ENCODE assay signal across 24 cellular contexts in the genomic region with DNA sequence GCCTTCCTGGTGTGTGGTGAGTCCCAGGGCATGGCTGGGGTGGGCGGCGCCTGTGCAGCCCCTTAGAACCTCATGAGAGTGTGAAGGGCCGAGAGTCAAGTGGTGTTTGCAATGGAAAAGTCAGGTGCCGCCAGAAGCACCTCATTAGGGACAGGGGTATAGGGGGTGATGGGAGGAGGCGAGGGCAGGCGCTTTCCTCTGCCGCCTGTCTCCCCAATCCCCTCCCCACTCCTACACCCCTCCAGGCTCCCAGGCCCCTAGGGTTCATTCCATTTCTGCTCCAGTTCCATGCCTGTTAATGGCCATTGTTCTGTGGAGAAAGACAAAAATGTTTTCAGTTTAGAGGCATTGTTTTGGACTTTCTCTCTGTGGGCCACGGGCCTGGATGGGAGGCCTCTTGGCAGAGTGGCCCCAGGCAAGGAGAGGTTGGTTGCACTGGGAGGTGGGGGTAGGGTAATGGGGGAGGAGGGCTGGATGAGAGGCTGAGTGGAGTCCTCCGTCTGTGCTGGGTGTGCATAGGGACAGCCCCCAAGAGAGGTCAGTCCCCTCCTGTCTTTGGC. TPM values are rescaled to one million over a fixed set of nuclear protein-coding genes. Genes with fewer than 3 reads are reported as not detected.
"Had no signal": no experiment of that assay in that cellular context is flagged by ENCODE, and none has a peak within 500 bp of the region (broad histone marks: within the 10 kb centered on the region; RNA-seq: fewer than 3 reads in every experiment).

No MANE protein-coding gene starts in this region.

- ATAC-seq: gastroesophageal sphincter, left cardiac atrium had no signal

- DNase-seq: activated CD4-positive, alpha-beta T cell treated with anti-CD3 and anti-CD28 coated beads for 4 hours; activated CD4-positive, alpha-beta T cell treated with anti-CD3 and anti-CD28 coated beads, Interleukin-2, amount 50 U/mL, for 48 hours; activated CD4-positive, CD25-positive, alpha-beta regulatory T cell; activated gamma-delta T cell treated with Interleukin-2 at 50 U/mL for 16 hours; anterior cingulate cortex; caudate nucleus; effector memory CD4-positive, alpha-beta T cell; esophagus squamous epithelium; head of caudate nucleus; hypothalamus; islet precursor cell; left cardiac atrium; nephron progenitor cell; occipital lobe; right lobe of liver; stimulated activated CD4-positive, alpha-beta T cell treated with anti-CD3 and anti-CD28 coated beads, Interleukin-1b, Interleukin-23, amount 100 ng/mL, for 48 hours; stimulated activated naive CD4-positive, alpha-beta T cell; T1000 had no signal

- H3K9me3 ChIP-seq: esophagus squamous epithelium, gastroesophageal sphincter, right lobe of liver, thoracic aorta had no signal

- H3K27me3 ChIP-seq: gastroesophageal sphincter, right lobe of liver had no signal

- H3K36me3 Mint-ChIP-seq: activated naive CD4-positive, alpha-beta T cell treated with anti-CD3 and anti-CD28 coated beads, Interleukin-2, amount 50 U/mL, for 24 hours; brain had no signal

- H3K4me3 Mint-ChIP-seq: activated naive CD4-positive, alpha-beta T cell treated with anti-CD3 and anti-CD28 coated beads, Interleukin-2, amount 50 U/mL, for 24 hours; brain; nephron progenitor cell; T-helper 1 cell treated with Interleukin-12 subunit alpha and Interleukin-12 subunit beta and Interleukin-4 antibody, amounts not matched to agents 30 μg/mL and 1 μg/mL, for 36 hours had no signal

- H3K27ac ChIP-seq: esophagus squamous epithelium, gastroesophageal sphincter, right lobe of liver, skin epidermis, thoracic aorta had no signal

- H3K4me1 ChIP-seq: gastroesophageal sphincter, right lobe of liver had no signal

- H3K9me3 Mint-ChIP-seq: activated naive CD4-positive, alpha-beta T cell treated with anti-CD3 and anti-CD28 coated beads, Interleukin-2, amount 50 U/mL, for 24 hours; T-helper 1 cell treated with Interleukin-12 subunit alpha and Interleukin-12 subunit beta and Interleukin-4 antibody, amounts not matched to agents 30 μg/mL and 1 μg/mL, for 36 hours had no signal

- H3K27ac Mint-ChIP-seq: activated naive CD4-positive, alpha-beta T cell treated with anti-CD3 and anti-CD28 coated beads, Interleukin-2, amount 50 U/mL, for 24 hours; nephron progenitor cell; T-helper 1 cell treated with Interleukin-12 subunit alpha and Interleukin-12 subunit beta and Interleukin-4 antibody, amounts not matched to agents 30 μg/mL and 1 μg/mL, for 36 hours had no signal

- H3K4me1 Mint-ChIP-seq: activated naive CD4-positive, alpha-beta T cell treated with anti-CD3 and anti-CD28 coated beads, Interleukin-2, amount 50 U/mL, for 24 hours had no signal

- H3K36me3 ChIP-seq: esophagus squamous epithelium, gastroesophageal sphincter, right lobe of liver, thoracic aorta had no signal

- H3K4me3 ChIP-seq: esophagus squamous epithelium, gastroesophageal sphincter, right lobe of liver, skin epidermis, thoracic aorta had no signal

RNA-seq across cellular contexts. Expression of a gene that starts 51.2 kb away (rescaled TPM):
- total RNA-seq: left cardiac atrium, thoracic aorta had no signal
